18 cellular contexts compared by ENCODE assay signal in the genomic region with DNA sequence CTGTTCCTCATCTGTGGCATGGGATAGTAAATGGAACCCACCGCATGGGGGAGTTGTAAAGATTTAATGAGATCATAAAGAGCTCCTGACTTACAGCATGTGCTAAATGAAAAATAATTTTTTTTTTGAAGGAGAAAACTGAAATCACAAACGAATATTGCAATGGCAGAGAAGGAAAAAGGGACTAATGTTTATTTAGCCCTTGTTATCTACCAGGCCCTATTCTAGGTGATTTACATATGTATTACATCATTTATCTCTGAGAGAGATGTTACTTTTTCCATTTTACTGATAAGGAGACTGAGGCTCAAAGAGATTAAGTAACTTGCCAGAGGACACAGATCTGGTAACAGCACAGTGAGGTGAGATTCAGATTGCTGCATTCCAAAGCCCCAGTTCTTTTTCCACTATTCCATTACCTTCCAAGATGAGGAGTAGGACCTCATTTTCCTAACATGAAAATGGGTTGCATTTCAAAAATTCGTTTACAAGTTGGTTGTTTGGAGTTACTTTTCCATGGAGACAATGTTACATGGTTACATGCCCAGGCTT. TPM values are rescaled to one million over a fixed set of nuclear protein-coding genes. Genes with fewer than 3 reads are reported as not detected.
A peak's percentile ranks its signal among the peaks of the same experiment; 100 is the strongest.
DNase-seq lines count a peak whose midpoint lies in the region; ATAC-seq and TF ChIP-seq lines count a peak whose summit lies in the region.
"Had no signal": no experiment of that assay in that cellular context is flagged by ENCODE, and none has a peak within 500 bp of the region (broad histone marks: within the 10 kb centered on the region; RNA-seq: fewer than 3 reads in every experiment).

No MANE protein-coding gene starts in this region.

- no peak overlapping the region for H4K8ac ChIP-seq in trophoblast cell (ENCODE audit: low read depth, low read length)

- no peak overlapping the region for H2AFZ ChIP-seq in trophoblast cell (ENCODE audit: insufficient read depth, low read length, poor library complexity)

- peak overlapping the region; percentile 46 for H3K4ac ChIP-seq in trophoblast cell (ENCODE audit: low read depth, low read length)

- H3K4me3 Mint-ChIP-seq in Calu3 (ENCODE audit: low read depth, unreplicated experiment) = no peak overlapping the region
- H3K4me3 Mint-ChIP-seq: activated naive CD4-positive, alpha-beta T cell treated with anti-CD3 and anti-CD28 coated beads for 36 hours; mesothelial cell of epicardium had no signal

- no peak overlapping the region for H3K14ac ChIP-seq in trophoblast cell (ENCODE audit: low read length)

- in situ Hi-C loops in brain microvascular endothelial cell (cut with HindIII; ENCODE audit: low pct_ligation_motif_present, low sequenced_read_pairs) = no loop called here

- H2BK120ac ChIP-seq in trophoblast cell (ENCODE audit: insufficient read depth, low read length, poor library complexity) = no peak overlapping the region

- no CpG with 5 or more reads among the region's 3 CpGs for WGBS in trophoblast cell (ENCODE audit: extremely low coverage, insufficient coverage, insufficient read length)

- H3K4me1 Mint-ChIP-seq in Calu3 (ENCODE audit: low read depth, unreplicated experiment) = peaks cover 41% of the 10 kb centered on the region

- peaks cover 25% of the 10 kb centered on the region for H3K36me3 ChIP-seq in brain microvascular endothelial cell (replicated peaks)
- no peaks in the 10 kb centered on the region for H3K36me3 ChIP-seq in trophoblast cell (ENCODE audit: control insufficient read depth in 1 of 2, insufficient read depth in 2 of 2, low read length in 2 of 2)
- H3K36me3 ChIP-seq: HAP-1, right lobe of liver, upper lobe of left lung, WERI-Rb-1 had no signal

- BruUV-seq in Calu3 (replicated peaks; lab: Mats Ljungman, UMichigan) = no TSS peak

- no peak for TF ChIP-seq CTCF in Calu3 (IDR thresholded peaks at IDR 0.05; ENCODE audit: unreplicated experiment)
- TF ChIP-seq CTCF in LNCaP clone FGC (IDR thresholded peaks at IDR 0.05; ENCODE audit: control insufficient read depth, extremely low read depth, insufficient read depth) = 0 out of 2 replicates have a peak, but pooled peaks have one; percentile 3
- no peak for TF ChIP-seq CTCF in brain microvascular endothelial cell (IDR thresholded peaks at IDR 0.05; ENCODE audit: low read depth, low read length, missing control alignments)
- TF ChIP-seq CTCF in foreskin keratinocyte (conservative IDR thresholded peaks at IDR 0.05) = no peak

- peak overlapping the region; percentile 54 for H3K27ac Mint-ChIP-seq in Calu3 (ENCODE audit: unreplicated experiment)
- H3K27ac Mint-ChIP-seq: activated naive CD4-positive, alpha-beta T cell treated with anti-CD3 and anti-CD28 coated beads for 36 hours; mesothelial cell of epicardium had no signal

- no peak overlapping the region for H2AK5ac ChIP-seq in trophoblast cell (ENCODE audit: low read length)

- no peak overlapping the region for H4K91ac ChIP-seq in trophoblast cell (ENCODE audit: low read depth, low read length)

- H3K4me3 ChIP-seq in LNCaP clone FGC (ENCODE audit: low read depth, low read length) = no peak overlapping the region
- H3K4me3 ChIP-seq in brain microvascular endothelial cell (ENCODE audit: low read depth, low read length) = no peak overlapping the region
- H3K4me3 ChIP-seq in trophoblast cell (ENCODE audit: low read depth, low read length) = no peak overlapping the region
- H3K4me3 ChIP-seq: BLaER1, HAP-1, right lobe of liver, upper lobe of left lung had no signal

- H3K9me3 ChIP-seq in trophoblast cell (ENCODE audit: insufficient read depth, low read depth, low read length) = no peaks in the 10 kb centered on the region
- H3K9me3 ChIP-seq: BLaER1, HAP-1, right lobe of liver, upper lobe of left lung had no signal

- no peak for ATAC-seq in foreskin keratinocyte

- H3K4me1 ChIP-seq in trophoblast cell (ENCODE audit: control insufficient read depth in 1 of 2, insufficient read depth in 2 of 2, low read length in 2 of 2) (peaks cover 0 to 3% of the 10 kb centered on the region in 2 experiments), foreskin keratinocyte (peaks cover 14% of the 10 kb centered on the region)

- H3K18ac ChIP-seq in trophoblast cell (ENCODE audit: low read length) = no peak overlapping the region

- H3K27me3 ChIP-seq in brain microvascular endothelial cell (replicated peaks) = no peaks in the 10 kb centered on the region
- no peaks in the 10 kb centered on the region for H3K27me3 ChIP-seq in trophoblast cell (ENCODE audit: insufficient read depth, low read length)
- H3K27me3 ChIP-seq in foreskin keratinocyte = no peaks in the 10 kb centered on the region
- H3K27me3 ChIP-seq: BLaER1, right lobe of liver, upper lobe of left lung had no signal

- no peaks in the 10 kb centered on the region for H3K27me3 Mint-ChIP-seq in Calu3 (ENCODE audit: unreplicated experiment)

- H3K4me2 ChIP-seq in trophoblast cell (ENCODE audit: low read length) = no peak overlapping the region
- H3K4me2 ChIP-seq: BLaER1 had no signal

- H3K36me3 Mint-ChIP-seq in Calu3 (ENCODE audit: insufficient read depth, unreplicated experiment) = peaks cover 37% of the 10 kb centered on the region

- H3K27ac ChIP-seq in brain microvascular endothelial cell (peak overlapping the region; percentile 50), trophoblast cell (ENCODE audit: low read depth, low read length) (no peak overlapping the region), foreskin keratinocyte (no peak overlapping the region)
- H3K27ac ChIP-seq: BLaER1, right lobe of liver, upper lobe of left lung, WERI-Rb-1 had no signal

- CTCF ChIA-PET in Calu3 (lab: Charles Lee) = interaction anchor here (0.8 to 2.3 kb wide), 6 partner anchors 15 to 140 kb away, joined by 3 to 21 read pairs (median 4); no protein-coding TSS in a partner anchor

- no peaks in the 10 kb centered on the region for H3K79me1 ChIP-seq in trophoblast cell (ENCODE audit: low read length)

- no peak overlapping the region for H2BK12ac ChIP-seq in trophoblast cell (ENCODE audit: low read length)

- H3K23ac ChIP-seq in trophoblast cell (ENCODE audit: low read length) = no peak overlapping the region

- no peak overlapping the region for H3K9ac ChIP-seq in trophoblast cell (ENCODE audit: low read length)
- H3K9ac ChIP-seq: BLaER1 had no signal

- H3K9me3 Mint-ChIP-seq in Calu3 (ENCODE audit: low read depth, unreplicated experiment) = no peaks in the 10 kb centered on the region
- H3K9me3 Mint-ChIP-seq: activated naive CD4-positive, alpha-beta T cell treated with anti-CD3 and anti-CD28 coated beads for 36 hours; mesothelial cell of epicardium had no signal

- no peak for DNase-seq in Calu3
- DNase-seq in LNCaP clone FGC (ENCODE audit: low read depth) = no peak
- no peak for DNase-seq in brain microvascular endothelial cell
- DNase-seq in trophoblast cell = peak in 1 of 2 donors; percentile 72
- DNase-seq in foreskin keratinocyte = no peak
- DNase-seq in HT-29 (ENCODE audit: low spot score) = no peak
- no peak for DNase-seq in activated effector memory CD4-positive, alpha-beta T cell treated with anti-CD3 and anti-CD28 coated beads, Interleukin-2, amount 50 U/mL, for 16 hours
- DNase-seq: activated naive CD4-positive, alpha-beta T cell treated with anti-CD3 and anti-CD28 coated beads for 36 hours; DMS79 treated with DMSO at 0.1 percent for 48 hours; NCI-H1417; NCI-H446 treated with DMSO at 0.1 percent for 48 hours; right lobe of liver; stimulated activated CD4-positive, alpha-beta T cell treated with anti-CD3 and anti-CD28 coated beads, Interleukin-4, amount 100 ng/mL, for 24 hours; upper lobe of left lung; WERI-Rb-1 had no signal

- H4K12ac ChIP-seq in trophoblast cell (ENCODE audit: low read depth, low read length) = no peak overlapping the region

- no peak overlapping the region for H2BK5ac ChIP-seq in trophoblast cell (ENCODE audit: low read depth, low read length, poor library complexity)

- intact Hi-C loops in Calu3 (cut with micrococcal nuclease; ENCODE audit: unreplicated experiment) = no loop called here

- no peaks in the 10 kb centered on the region for H3K79me2 ChIP-seq in trophoblast cell (ENCODE audit: control insufficient read depth, insufficient read depth, low read length, poor library complexity)

RNA-seq across cellular contexts. Expression of gene VCL, which starts 28.6 kb away (rescaled TPM):
- total RNA-seq in Calu3 (2022) = 234 and 237 TPM in 2 replicates
- polyA plus RNA-seq in trophoblast cell (2013) = 100 and 103 TPM in 2 replicates
- total RNA-seq in foreskin keratinocyte = 119 and 120 TPM in 2 replicates
- 31.8 and 38.5 TPM in 2 replicates for polyA plus RNA-seq in foreskin keratinocyte
- total RNA-seq in HT-29 (2014; rRNA removed; shearing (Covaris generic)) = 31.6 and 41.9 TPM in 2 replicates
